In genomic region chr6:170094686-170095272, GRCh38 we compare ENCODE assay signal across 22 cellular contexts.
DNase-seq lines count a peak whose midpoint lies in the region; ATAC-seq and TF ChIP-seq lines count a peak whose summit lies in the region.
"Had no signal": no experiment of that assay in that cellular context is flagged by ENCODE, and none has a peak within 500 bp of the region (broad histone marks: within the 10 kb centered on the region; RNA-seq: fewer than 3 reads in every experiment).

No MANE protein-coding gene starts in this region.

- H3K79me2 ChIP-seq in PC-9 (ENCODE audit: low read depth): no peaks in the 10 kb centered on the region

- no peaks in the 10 kb centered on the region for H3K9me2 ChIP-seq in PC-9 (ENCODE audit: insufficient read depth)

- no peak overlapping the region for H3K27ac ChIP-seq in PC-9
- H3K27ac ChIP-seq: BLaER1, breast epithelium, neutrophil, skin epidermis had no signal

- H3K9me3 ChIP-seq in PC-9 (ENCODE audit: insufficient read depth, low read depth): no peaks in the 10 kb centered on the region
- H3K9me3 ChIP-seq: BLaER1, breast epithelium, neutrophil had no signal

- H3K36me3 Mint-ChIP-seq in activated B cell treated with CpG ODN at 0.5 μM for 24 hours (ENCODE audit: low read depth): no peaks in the 10 kb centered on the region
- H3K36me3 Mint-ChIP-seq: activated naive CD4-positive, alpha-beta T cell treated with anti-CD3 and anti-CD28 coated beads, Interleukin-2, amount 50 U/mL, for 72 hours had no signal

- peaks cover 11% of the 10 kb centered on the region for H3K27me3 Mint-ChIP-seq in activated B cell treated with CpG ODN at 0.5 μM for 24 hours

- H3K4me3 Mint-ChIP-seq in activated B cell treated with CpG ODN at 0.5 μM for 24 hours: no peak overlapping the region
- H3K4me3 Mint-ChIP-seq: activated T-helper 1 cell treated with anti-CD3 and anti-CD28 coated beads, Interleukin-12 subunit alpha, Interleukin-12 subunit beta, Interleukin-2, Interleukin-4 antibody, amounts not matched to agents 30 ng/mL and 10 ng/mL and 1 ng/mL, durations not matched to agents 14 hours and 24 hours and 36 hours; H9 had no signal

- DNase-seq in cardiac septum (ENCODE audit: low spot score) (peak; percentile 57), left ventricle myocardium superior (no peak), activated B cell treated with CpG ODN at 0.5 μM for 24 hours (peak; percentile 13), islet precursor cell (peak; percentile 33), sciatic nerve (ENCODE audit: low spot score) (peak; percentile 49), PC-9 (no peak)
- DNase-seq in stimulated activated naive CD4-positive, alpha-beta T cell treated with Interleukin-2 at 50 U/mL for 16 hours (lab: John Stamatoyannopoulos, UW): no peak
- DNase-seq: DMS53; effector memory CD4-positive, alpha-beta T cell; mammary epithelial cell; NCI-H524; stimulated activated CD4-positive, alpha-beta T cell treated with anti-CD3 and anti-CD28 coated beads, Interleukin-2, amount 100 ng/mL, for 24 hours; T-helper 1 cell had no signal

- no peaks in the 10 kb centered on the region for H3F3A ChIP-seq in PC-9 (ENCODE audit: insufficient read depth, low read depth)

- no peaks in the 10 kb centered on the region for H3K4me1 ChIP-seq in PC-9 (replicated peaks; ENCODE audit: insufficient read depth)
- H3K4me1 ChIP-seq: breast epithelium had no signal

- ATAC-seq in left ventricle myocardium superior (no peak), activated B cell treated with CpG ODN at 0.5 μM for 24 hours (ENCODE audit: low read depth) (no peak), sciatic nerve (no peak), GM18873 (IDR thresholded peaks at IDR 0.05; ENCODE audit: low FRiP score, unreplicated experiment) (no peak)
- ATAC-seq: activated naive CD4-positive, alpha-beta T cell treated with anti-CD3 and anti-CD28 coated beads, Interleukin-2, amount 50 U/mL, for 72 hours; Panc1 had no signal

- no peak overlapping the region for H3K4me3 ChIP-seq in PC-9
- H3K4me3 ChIP-seq: BLaER1, breast epithelium, skin epidermis had no signal

- POLR2A ChIA-PET in activated B cell treated with CpG ODN at 0.5 μM for 24 hours (lab: Charles Lee): no interaction called here
- POLR2A ChIA-PET in PC-9 (lab: Charles Lee; ENCODE audit: unreplicated experiment): no interaction called here

- H3K9me3 Mint-ChIP-seq in activated B cell treated with CpG ODN at 0.5 μM for 24 hours: no peaks in the 10 kb centered on the region
- H3K9me3 Mint-ChIP-seq: activated naive CD4-positive, alpha-beta T cell treated with anti-CD3 and anti-CD28 coated beads, Interleukin-2, amount 50 U/mL, for 72 hours; H9 had no signal

- no peaks in the 10 kb centered on the region for H4K20me1 ChIP-seq in PC-9 (ENCODE audit: insufficient read depth)

- no peak for TF ChIP-seq CTCF in activated B cell treated with CpG ODN at 0.5 μM for 24 hours (IDR thresholded peaks at IDR 0.05)
- no peak for TF ChIP-seq CTCF in PC-9 (conservative IDR thresholded peaks at IDR 0.05)

- no peak overlapping the region for H2AFZ ChIP-seq in PC-9

- intact Hi-C loops in cardiac septum (cut with DNase I): no loop called here
- intact Hi-C loops in left ventricle myocardium superior (cut with micrococcal nuclease): no loop called here
- intact Hi-C loops in activated B cell treated with CpG ODN at 0.5 μM for 24 hours (cut with micrococcal nuclease): no loop called here
- intact Hi-C loops in sciatic nerve (cut with DNase I): no loop called here
- intact Hi-C loops in PC-9 (cut with micrococcal nuclease; ENCODE audit: unreplicated experiment): no loop called here

- no peak overlapping the region for H3K27ac Mint-ChIP-seq in activated B cell treated with CpG ODN at 0.5 μM for 24 hours
- H3K27ac Mint-ChIP-seq: activated naive CD4-positive, alpha-beta T cell treated with anti-CD3 and anti-CD28 coated beads, Interleukin-2, amount 50 U/mL, for 72 hours; activated T-helper 1 cell treated with anti-CD3 and anti-CD28 coated beads, Interleukin-12 subunit alpha, Interleukin-12 subunit beta, Interleukin-2, Interleukin-4 antibody, amounts not matched to agents 30 ng/mL and 10 ng/mL and 1 ng/mL, durations not matched to agents 14 hours and 24 hours and 36 hours had no signal

- H3K4me2 ChIP-seq in PC-9: no peak overlapping the region

- BruUV-seq in PC-9 (replicated peaks; lab: Mats Ljungman, UMichigan): no TSS peak

- CTCF ChIA-PET in activated B cell treated with CpG ODN at 0.5 μM for 24 hours (lab: Charles Lee): no interaction called here
- CTCF ChIA-PET in PC-9 (lab: Charles Lee): no interaction called here

- peaks cover 89% of the 10 kb centered on the region for H3K27me3 ChIP-seq in PC-9 (ENCODE audit: insufficient read depth, low read depth)
- H3K27me3 ChIP-seq: BLaER1, breast epithelium had no signal

- H3K36me3 ChIP-seq in PC-9 (ENCODE audit: low read depth): no peaks in the 10 kb centered on the region
- H3K36me3 ChIP-seq: BLaER1, breast epithelium, neutrophil had no signal

- H3K4me1 Mint-ChIP-seq in activated B cell treated with CpG ODN at 0.5 μM for 24 hours: peaks cover 12% of the 10 kb centered on the region

Comparison
In these comparisons a context has a peak if more than half of its experiments do, and no peak if none do; other contexts are left out.
1. DNase-seq: peak in cardiac septum (single experiment), activated B cell treated with CpG ODN at 0.5 μM for 24 hours (single experiment), islet precursor cell (single experiment) and sciatic nerve (single experiment); none in left ventricle myocardium superior (single experiment), PC-9 (0 of 2) and stimulated activated naive CD4-positive, alpha-beta T cell treated with Interleukin-2 at 50 U/mL for 16 hours (single experiment).